ENCODE assay signal across 9 cellular contexts in genomic region chr1:211613108-211613947, GRCh38. TPM values are rescaled to one million over a fixed set of nuclear protein-coding genes. Genes with fewer than 3 reads are reported as not detected.
DNase-seq lines count a peak whose midpoint lies in the region; ATAC-seq lines count a peak whose summit lies in the region.
"Had no signal": no experiment of that assay in that cellular context is flagged by ENCODE, and none has a peak within 500 bp of the region (broad histone marks: within the 10 kb centered on the region; RNA-seq: fewer than 3 reads in every experiment).

No MANE protein-coding gene starts in this region.

- H3K27ac ChIP-seq in CD4-positive, CD25-positive, alpha-beta regulatory T cell (ENCODE audit: insufficient read depth, low read length, poor library complexity, severe bottlenecking), result no peak overlapping the region
- H3K27ac ChIP-seq in muscle layer of colon (ENCODE audit: low read depth, low read length), result peak overlapping the region; percentile 73

- H3K36me3 ChIP-seq in CD4-positive, CD25-positive, alpha-beta regulatory T cell (ENCODE audit: control insufficient read depth, insufficient read depth, low read length), result no peaks in the 10 kb centered on the region
- no peaks in the 10 kb centered on the region for H3K36me3 ChIP-seq in muscle layer of colon (ENCODE audit: insufficient read depth, low read length)
- H3K36me3 ChIP-seq: breast epithelium had no signal

- H3K4me3 ChIP-seq in CD4-positive, CD25-positive, alpha-beta regulatory T cell (ENCODE audit: low read depth, low read length), result no peak overlapping the region
- peak overlapping the region in 1 of 2 donors; percentile 3 for H3K4me3 ChIP-seq in muscle layer of colon (ENCODE audit: low read depth in 1 of 2, low read length in 2 of 2)
- H3K4me3 ChIP-seq: breast epithelium had no signal

- H3K4me3 Mint-ChIP-seq in CD4-positive, CD25-positive, alpha-beta regulatory T cell, result no peak overlapping the region
- no peak overlapping the region for H3K4me3 Mint-ChIP-seq in dendritic cell treated with granulocyte-macrophage colony-stimulating factor and Interleukin-4, amounts not matched to agents 40 ng/mL and 50 ng/mL, for 4 days
- no peak overlapping the region for H3K4me3 Mint-ChIP-seq in activated CD4-positive, alpha-beta T cell treated with anti-CD3 and anti-CD28 coated beads, Interleukin-2, amount 10 ng/mL, durations not matched to agents 24 days and 14 days

- no peaks in the 10 kb centered on the region for H3K9me3 ChIP-seq in CD4-positive, CD25-positive, alpha-beta regulatory T cell (ENCODE audit: control insufficient read depth in 2 of 2, low read length in 2 of 2)
- no peaks in the 10 kb centered on the region for H3K9me3 ChIP-seq in muscle layer of colon (ENCODE audit: low read length)
- H3K9me3 ChIP-seq: breast epithelium had no signal

- H3K27me3 Mint-ChIP-seq in CD4-positive, CD25-positive, alpha-beta regulatory T cell, result no peaks in the 10 kb centered on the region
- no peaks in the 10 kb centered on the region for H3K27me3 Mint-ChIP-seq in dendritic cell treated with granulocyte-macrophage colony-stimulating factor and Interleukin-4, amounts not matched to agents 40 ng/mL and 50 ng/mL, for 4 days
- no peaks in the 10 kb centered on the region for H3K27me3 Mint-ChIP-seq in activated CD4-positive, alpha-beta T cell treated with anti-CD3 and anti-CD28 coated beads, Interleukin-2, amount 10 ng/mL, durations not matched to agents 24 days and 14 days

- peak in 1 of 2 donors; percentile 53 for ATAC-seq in CD4-positive, CD25-positive, alpha-beta regulatory T cell (ENCODE audit: low read depth in 2 of 2)
- ATAC-seq in GM21423 (IDR thresholded peaks at IDR 0.05; ENCODE audit: unreplicated experiment), result no peak
- no peak for ATAC-seq in GM18498 (IDR thresholded peaks at IDR 0.05; ENCODE audit: unreplicated experiment)

- H3K27ac Mint-ChIP-seq in CD4-positive, CD25-positive, alpha-beta regulatory T cell, result peak overlapping the region in 2 of 3 donors; percentile 40 to 63
- peak overlapping the region; percentile 84 for H3K27ac Mint-ChIP-seq in dendritic cell treated with granulocyte-macrophage colony-stimulating factor and Interleukin-4, amounts not matched to agents 40 ng/mL and 50 ng/mL, for 4 days
- no peak overlapping the region for H3K27ac Mint-ChIP-seq in activated CD4-positive, alpha-beta T cell treated with anti-CD3 and anti-CD28 coated beads, Interleukin-2, amount 10 ng/mL, durations not matched to agents 24 days and 14 days

- H3K4me1 Mint-ChIP-seq in CD4-positive, CD25-positive, alpha-beta regulatory T cell, result no peaks in the 10 kb centered on the region
- H3K4me1 Mint-ChIP-seq in dendritic cell treated with granulocyte-macrophage colony-stimulating factor and Interleukin-4, amounts not matched to agents 40 ng/mL and 50 ng/mL, for 4 days (ENCODE audit: low read depth), result peaks cover 60% of the 10 kb centered on the region
- H3K4me1 Mint-ChIP-seq in activated CD4-positive, alpha-beta T cell treated with anti-CD3 and anti-CD28 coated beads, Interleukin-2, amount 10 ng/mL, durations not matched to agents 24 days and 14 days, result peaks cover 3% of the 10 kb centered on the region

- no peaks in the 10 kb centered on the region for H3K4me1 ChIP-seq in CD4-positive, CD25-positive, alpha-beta regulatory T cell (ENCODE audit: control insufficient read depth, insufficient read depth, low read length, poor library complexity, severe bottlenecking)
- H3K4me1 ChIP-seq in muscle layer of colon (ENCODE audit: insufficient read depth, low read length), result peaks cover 22% of the 10 kb centered on the region

- no peak overlapping the region for H3K9ac ChIP-seq in muscle layer of colon (ENCODE audit: low read length)

- no peaks in the 10 kb centered on the region for H3K36me3 Mint-ChIP-seq in CD4-positive, CD25-positive, alpha-beta regulatory T cell
- H3K36me3 Mint-ChIP-seq in dendritic cell treated with granulocyte-macrophage colony-stimulating factor and Interleukin-4, amounts not matched to agents 40 ng/mL and 50 ng/mL, for 4 days (ENCODE audit: low read depth), result no peaks in the 10 kb centered on the region
- H3K36me3 Mint-ChIP-seq in activated CD4-positive, alpha-beta T cell treated with anti-CD3 and anti-CD28 coated beads, Interleukin-2, amount 10 ng/mL, durations not matched to agents 24 days and 14 days (ENCODE audit: low read depth), result no peaks in the 10 kb centered on the region

- intact Hi-C loops in dendritic cell treated with granulocyte-macrophage colony-stimulating factor and Interleukin-4, amounts not matched to agents 40 ng/mL and 50 ng/mL, for 4 days (cut with micrococcal nuclease), result no loop called here
- intact Hi-C loops in activated CD4-positive, alpha-beta T cell treated with anti-CD3 and anti-CD28 coated beads, Interleukin-2, amount 10 ng/mL, durations not matched to agents 24 days and 14 days (cut with micrococcal nuclease), result no loop called here

- no peaks in the 10 kb centered on the region for H3K27me3 ChIP-seq in CD4-positive, CD25-positive, alpha-beta regulatory T cell (ENCODE audit: control insufficient read depth, insufficient read depth, low read length)
- H3K27me3 ChIP-seq in muscle layer of colon (ENCODE audit: control insufficient read depth in 1 of 2, insufficient read depth in 2 of 2, low read length in 2 of 2), result no peaks in the 10 kb centered on the region
- H3K27me3 ChIP-seq: breast epithelium had no signal

- H3K9me3 Mint-ChIP-seq in CD4-positive, CD25-positive, alpha-beta regulatory T cell, result no peaks in the 10 kb centered on the region
- H3K9me3 Mint-ChIP-seq in dendritic cell treated with granulocyte-macrophage colony-stimulating factor and Interleukin-4, amounts not matched to agents 40 ng/mL and 50 ng/mL, for 4 days, result no peaks in the 10 kb centered on the region
- no peaks in the 10 kb centered on the region for H3K9me3 Mint-ChIP-seq in activated CD4-positive, alpha-beta T cell treated with anti-CD3 and anti-CD28 coated beads, Interleukin-2, amount 10 ng/mL, durations not matched to agents 24 days and 14 days

- no peak for DNase-seq in CD4-positive, CD25-positive, alpha-beta regulatory T cell
- peak; percentile 72 for DNase-seq in NCI-H226
- no peak for DNase-seq in DMS79 treated with DMSO at 0.1 percent for 48 hours (lab: John Stamatoyannopoulos, UW)
- no peak for DNase-seq in activated CD4-positive, alpha-beta T cell treated with anti-CD3 and anti-CD28 coated beads, Interleukin-2, amount 10 ng/mL, durations not matched to agents 24 days and 14 days

RNA-seq across cellular contexts. Expression of gene SLC30A1, which starts 34.4 kb away (rescaled TPM):
- total RNA-seq in CD4-positive, CD25-positive, alpha-beta regulatory T cell, result 8.1 TPM
- polyA plus RNA-seq in CD4-positive, CD25-positive, alpha-beta regulatory T cell, result 1 to 10 TPM; 1.8 to 4.1 (median 3.0) TPM
- 8.5 and 9.0 TPM in 2 replicates for total RNA-seq in activated CD4-positive, alpha-beta T cell treated with anti-CD3 and anti-CD28 coated beads, Interleukin-2, amount 10 ng/mL, durations not matched to agents 24 days and 14 days
